In genomic region chr13:49996951-49997895, GRCh38 we compare ENCODE assay signal across 1 cellular context.
TF ChIP-seq lines count a peak whose summit lies in the region.

TRIM13 (plus strand) TSS chr13:49997042; CDS start chr13:50011941, 14,899 bp downstream.

TF ChIP-seq in K562, 482 proteins besides CTCF, POLR2A, EP300 and RAD21 (continued from another document and continues in another):
- TF ChIP-seq THAP12 (CRISPR knock-in tag; IDR thresholded peaks at IDR 0.05) (peak; percentile 48; the same call in 1 of the 2 replicates), ZHX1 (conservative IDR thresholded peaks at IDR 0.05; ENCODE audit: low read length) (no peak; the same call in 1 of the 2 replicates), MTA1 (IDR thresholded peaks at IDR 0.05; ENCODE audit: borderline replicate concordance) (no peak), GTF2A2 (tag; IDR thresholded peaks at IDR 0.05) (no peak), ELF4 (CRISPR knock-in tag; IDR thresholded peaks at IDR 0.05) (no peak), KDM4B (IDR thresholded peaks at IDR 0.05; ENCODE audit: borderline replicate concordance in 2 of 2, low read depth in 1 of 2) (no peak), NFIC (IDR thresholded peaks at IDR 0.05) (peak; percentile 12; the same call in 1 of the 2 replicates), ATF3 (IDR thresholded peaks at IDR 0.05) (no peak), ATF3 (CRISPR knock-in tag; conservative IDR thresholded peaks at IDR 0.05) (no peak), KLF6 (CRISPR knock-in tag; IDR thresholded peaks at IDR 0.05; ENCODE audit: borderline replicate concordance) (0 out of 2 replicates have a peak, but pooled peaks have one; percentile 24), MNT (conservative IDR thresholded peaks at IDR 0.05) (peak in 1 of 2 experiments; percentile 40; a peak in 2 of 4 replicates), MCM7 (IDR thresholded peaks at IDR 0.05) (no peak), ZBTB7A (IDR thresholded peaks at IDR 0.05; ENCODE audit: borderline replicate concordance, control insufficient read depth, low read depth, low read length) (no peak), TGIF2 (CRISPR knock-in tag; IDR thresholded peaks at IDR 0.05) (no peak), ETV1 (tag; conservative IDR thresholded peaks at IDR 0.05; ENCODE audit: low read depth) (0 out of 2 replicates have a peak, but pooled peaks have one; percentile 23), HOXB6 (CRISPR knock-in tag; IDR thresholded peaks at IDR 0.05; ENCODE audit: borderline replicate concordance) (no peak), ZNF592 (IDR thresholded peaks at IDR 0.05) (no peak), ZC3H4 (CRISPR knock-in tag; IDR thresholded peaks at IDR 0.05; ENCODE audit: borderline replicate concordance) (0 out of 2 replicates have a peak, but pooled peaks have one; percentile 33), DIDO1 (tag; IDR thresholded peaks at IDR 0.05; ENCODE audit: low read depth) (no peak), NFYB (IDR thresholded peaks at IDR 0.05; ENCODE audit: extremely low read depth, insufficient read length) (no peak), POLR2AphosphoS2 (IDR thresholded peaks at IDR 0.05; ENCODE audit: low read length) (peak; percentile 86; the same call in 1 of the 2 replicates), LCOR (CRISPR knock-in tag; IDR thresholded peaks at IDR 0.05) (peak; percentile 83; the same call in 1 of the 2 replicates), FOXA3 (CRISPR knock-in tag; conservative IDR thresholded peaks at IDR 0.05 in 1 of 2, IDR thresholded peaks at IDR 0.05 in 1 of 2) (no peak), NBN (IDR thresholded peaks at IDR 0.05; ENCODE audit: low read depth) (no peak; the same call in 1 of the 2 replicates), FOXK1 (CRISPR knock-in tag; IDR thresholded peaks at IDR 0.05; ENCODE audit: borderline replicate concordance) (no peak), STAT5A (IDR thresholded peaks at IDR 0.05; ENCODE audit: borderline replicate concordance, low read length) (no peak), RBM15 (IDR thresholded peaks at IDR 0.05; ENCODE audit: insufficient read depth, low read length) (no peak), MBD2 (IDR thresholded peaks at IDR 0.05; ENCODE audit: borderline replicate concordance, low read depth) (no peak), CGGBP1 (CRISPR knock-in tag; IDR thresholded peaks at IDR 0.05) (no peak), ESRRB (CRISPR knock-in tag; IDR thresholded peaks at IDR 0.05; ENCODE audit: borderline replicate concordance) (no peak), FOXO4 (CRISPR knock-in tag; IDR thresholded peaks at IDR 0.05) (no peak), SRSF7 (optimal IDR thresholded peaks at IDR 0.05; ENCODE audit: low read depth, low read length) (no peak), FOXJ2 (tag; IDR thresholded peaks at IDR 0.05) (no peak), ZNF717 (CRISPR knock-in tag; IDR thresholded peaks at IDR 0.05) (no peak), HDAC8 (tag; IDR thresholded peaks at IDR 0.05) (no peak), EGR1 (conservative IDR thresholded peaks at IDR 0.05) (peak; percentile 28), NR2C1 (IDR thresholded peaks at IDR 0.05) (no peak), NR2C1 (tag; IDR thresholded peaks at IDR 0.05) (no peak), TBL1XR1 (IDR thresholded peaks at IDR 0.05; ENCODE audit: low read length in 2 of 2) (no peak), ZNF133 (CRISPR knock-in tag; IDR thresholded peaks at IDR 0.05) (0 out of 2 replicates have a peak, but pooled peaks have one; percentile 5), TAF7 (tag; IDR thresholded peaks at IDR 0.05) (no peak), RBFOX2 (IDR thresholded peaks at IDR 0.05; ENCODE audit: low read depth, low read length) (peak; percentile 90), E4F1 (CRISPR knock-in tag; IDR thresholded peaks at IDR 0.05; ENCODE audit: borderline replicate concordance) (no peak), AFF1 (IDR thresholded peaks at IDR 0.05; ENCODE audit: low read depth in 1 of 2, partially characterized antibody in 2 of 2) (peak in 1 of 2 experiments; percentile 35)
